Comparison of ENCODE assay signal across 29 cellular contexts in genomic region chr1:54814148-54814498, GRCh38. TPM values are rescaled to one million over a fixed set of nuclear protein-coding genes. Genes with fewer than 3 reads are reported as not detected.
DNase-seq lines count a peak whose midpoint lies in the region; ATAC-seq, FAIRE-seq and TF ChIP-seq lines count a peak whose summit lies in the region.
"Had no signal": no experiment of that assay in that cellular context is flagged by ENCODE, and none has a peak within 500 bp of the region (broad histone marks: within the 10 kb centered on the region; RNA-seq: fewer than 3 reads in every experiment).

No MANE protein-coding gene starts in this region.

- H3F3A ChIP-seq in GM23338 (replicated peaks; ENCODE audit: low read depth) = no peaks in the 10 kb centered on the region; the same call in 1 of the 2 replicates

- H3K27ac Mint-ChIP-seq in GM23338 = no peak overlapping the region
- peak overlapping the region; percentile 84 for H3K27ac Mint-ChIP-seq in activated CD8-positive, alpha-beta memory T cell treated with anti-CD3 and anti-CD28 coated beads, Interleukin-2, amount 10 ng/mL, durations not matched to agents 7 days and 5 days
- H3K27ac Mint-ChIP-seq in activated CD4-positive, alpha-beta memory T cell treated with anti-CD3 and anti-CD28 coated beads, Interleukin-2, amount 10 ng/mL, durations not matched to agents 7 days and 5 days = no peak overlapping the region
- no peak overlapping the region for H3K27ac Mint-ChIP-seq in glutamatergic neuron (ENCODE audit: unreplicated experiment)
- H3K27ac Mint-ChIP-seq: stimulated activated naive CD8-positive, alpha-beta T cell treated with anti-CD3 and anti-CD28 coated beads, Interleukin-15, Interleukin-2, amounts not matched to agents 100 ng/mL and 50 ng/mL, for 24 hours had no signal

- no peaks in the 10 kb centered on the region for H4K20me1 ChIP-seq in GM23338 (replicated peaks; ENCODE audit: insufficient read depth)
- H4K20me1 ChIP-seq: BLaER1 treated with 17β-estradiol and CSF1 and Interleukin-3, amounts not matched to agents 10 nM and 100 nM had no signal

- WGBS in small intestine, 3 donors = 28 to 53% (median 46%) methylated on average over 10 of the region's 10 CpGs

- no peak for FAIRE-seq in small intestine (lab: Jason Lieb, UNC)

- H2AFZ ChIP-seq in GM23338 = peak overlapping the region; percentile 92; the same call in 1 of the 2 replicates

- DNase-seq in GM23338 (ENCODE audit: low spot score) = no peak
- DNase-seq in activated CD8-positive, alpha-beta memory T cell treated with anti-CD3 and anti-CD28 coated beads, Interleukin-2, amount 10 ng/mL, durations not matched to agents 7 days and 5 days = no peak
- DNase-seq in islet precursor cell = peak; percentile 16
- peak; percentile 94 for DNase-seq in small intestine
- no peak for DNase-seq in activated CD4-positive, alpha-beta memory T cell treated with anti-CD3 and anti-CD28 coated beads, Interleukin-2, amount 10 ng/mL, durations not matched to agents 7 days and 5 days
- DNase-seq in inferior parietal cortex (ENCODE audit: extremely low spot score) = no peak
- DNase-seq in HPDE6-E6E7 (ENCODE audit: extremely low spot score) = no peak
- no peak for DNase-seq in glutamatergic neuron
- DNase-seq: ACHN; activated CD4-positive, alpha-beta T cell treated with anti-CD3 and anti-CD28 coated beads, Interleukin-2, amount 50 U/mL, for 1 hour; activated gamma-delta T cell treated with Interleukin-2 at 50 U/mL for 16 hours; brain microvascular endothelial cell; Calu3; cortex of kidney; EL; GOT3; NCI-H1436; NCI-H2107; nucleus accumbens; SK-N-SH; spleen; stimulated activated CD4-positive, alpha-beta T cell treated with anti-CD3 and anti-CD28 coated beads, Interleukin-4, amount 100 ng/mL, for 4 hours; T-helper 2 cell; upper lobe of left lung had no signal

- H3K36me3 Mint-ChIP-seq in GM23338 (ENCODE audit: low read depth) (no peaks in the 10 kb centered on the region), glutamatergic neuron (ENCODE audit: unreplicated experiment) (no peaks in the 10 kb centered on the region)
- H3K36me3 Mint-ChIP-seq in activated CD8-positive, alpha-beta memory T cell treated with anti-CD3 and anti-CD28 coated beads, Interleukin-2, amount 10 ng/mL, durations not matched to agents 7 days and 5 days = no peaks in the 10 kb centered on the region
- H3K36me3 Mint-ChIP-seq in activated CD4-positive, alpha-beta memory T cell treated with anti-CD3 and anti-CD28 coated beads, Interleukin-2, amount 10 ng/mL, durations not matched to agents 7 days and 5 days (ENCODE audit: low read depth) = no peaks in the 10 kb centered on the region

- peak; percentile 34 for ATAC-seq in GM23338
- ATAC-seq in activated CD8-positive, alpha-beta memory T cell treated with anti-CD3 and anti-CD28 coated beads, Interleukin-2, amount 10 ng/mL, durations not matched to agents 7 days and 5 days = no peak

- POLR2A ChIA-PET in activated CD4-positive, alpha-beta memory T cell treated with anti-CD3 and anti-CD28 coated beads, Interleukin-2, amount 10 ng/mL, durations not matched to agents 7 days and 5 days (lab: Charles Lee) = interaction anchor here (1.0 to 1.8 kb wide), 3 partner anchors 10 to 72 kb away, joined by 5 to 6 read pairs (median 6); partner anchors contain the start of gene DHCR24

- no peaks in the 10 kb centered on the region for H3K36me3 ChIP-seq in GM23338 (ENCODE audit: insufficient read depth)
- H3K36me3 ChIP-seq in small intestine (ENCODE audit: control insufficient read depth in 2 of 2, insufficient read depth in 2 of 2, low read length in 2 of 2) = no peaks in the 10 kb centered on the region
- H3K36me3 ChIP-seq: BLaER1 treated with 17β-estradiol and CSF1 and Interleukin-3, amounts not matched to agents 10 nM and 100 nM; brain microvascular endothelial cell; spleen; upper lobe of left lung had no signal

- H3K4me1 ChIP-seq in GM23338 (ENCODE audit: insufficient read depth) (peaks cover 25% of the 10 kb centered on the region), small intestine (ENCODE audit: control insufficient read depth in 2 of 2, insufficient read depth in 1 of 2, low read depth in 1 of 2, low read length in 1 of 2) (peaks cover 0 to 6% of the 10 kb centered on the region in 2 donors)
- H3K4me1 ChIP-seq: upper lobe of left lung had no signal

- H3K4me3 ChIP-seq in GM23338 = peak overlapping the region; percentile 41
- peak overlapping the region in 1 of 2 donors; percentile 29 for H3K4me3 ChIP-seq in small intestine (ENCODE audit: low read depth in 1 of 2, low read length in 2 of 2)
- H3K4me3 ChIP-seq: BLaER1 treated with 17β-estradiol and CSF1 and Interleukin-3, amounts not matched to agents 10 nM and 100 nM; spleen; upper lobe of left lung had no signal

- H3K4me1 Mint-ChIP-seq in GM23338 = peaks cover 47% of the 10 kb centered on the region
- peaks cover 65% of the 10 kb centered on the region for H3K4me1 Mint-ChIP-seq in activated CD8-positive, alpha-beta memory T cell treated with anti-CD3 and anti-CD28 coated beads, Interleukin-2, amount 10 ng/mL, durations not matched to agents 7 days and 5 days
- peaks cover 51% of the 10 kb centered on the region for H3K4me1 Mint-ChIP-seq in activated CD4-positive, alpha-beta memory T cell treated with anti-CD3 and anti-CD28 coated beads, Interleukin-2, amount 10 ng/mL, durations not matched to agents 7 days and 5 days
- peaks cover 4% of the 10 kb centered on the region for H3K4me1 Mint-ChIP-seq in glutamatergic neuron (ENCODE audit: low read depth, unreplicated experiment)

- H3K79me2 ChIP-seq in GM23338 (replicated peaks; ENCODE audit: insufficient read depth) = no peaks in the 10 kb centered on the region

- H3K27me3 ChIP-seq in GM23338 (ENCODE audit: insufficient read depth) = no peaks in the 10 kb centered on the region
- H3K27me3 ChIP-seq in small intestine (ENCODE audit: control insufficient read depth in 2 of 2, insufficient read depth in 2 of 2, low read length in 2 of 2) = no peaks in the 10 kb centered on the region
- H3K27me3 ChIP-seq: BLaER1 treated with 17β-estradiol and CSF1 and Interleukin-3, amounts not matched to agents 10 nM and 100 nM; brain microvascular endothelial cell; upper lobe of left lung had no signal

- H3K9me3 ChIP-seq in small intestine (ENCODE audit: control insufficient read depth, low read depth) = no peaks in the 10 kb centered on the region
- H3K9me3 ChIP-seq: BLaER1 treated with 17β-estradiol and CSF1 and Interleukin-3, amounts not matched to agents 10 nM and 100 nM; SK-N-SH; spleen; upper lobe of left lung had no signal

- CTCF ChIA-PET in activated CD8-positive, alpha-beta memory T cell treated with anti-CD3 and anti-CD28 coated beads, Interleukin-2, amount 10 ng/mL, durations not matched to agents 7 days and 5 days (lab: Charles Lee) = interaction anchor here (1.0 to 3.6 kb wide), 6 partner anchors 9 to 142 kb away, joined by 3 to 30 read pairs (median 4); partner anchors contain the start of genes DHCR24 and TTC22
- CTCF ChIA-PET in activated CD4-positive, alpha-beta memory T cell treated with anti-CD3 and anti-CD28 coated beads, Interleukin-2, amount 10 ng/mL, durations not matched to agents 7 days and 5 days (lab: Charles Lee) = interaction anchor here (0.7 to 7.0 kb wide), 4 partner anchors 14 to 182 kb away, joined by 3 to 49 read pairs (median 3); partner anchors contain the start of gene TTC22

- H3K27ac ChIP-seq in GM23338 (ENCODE audit: low read depth) (no peak overlapping the region), small intestine (ENCODE audit: low read depth in 1 of 2, low read length in 1 of 2) (peak overlapping the region; percentile 64 to 86)
- H3K27ac ChIP-seq: BLaER1 treated with 17β-estradiol and CSF1 and Interleukin-3, amounts not matched to agents 10 nM and 100 nM; brain microvascular endothelial cell; spleen; upper lobe of left lung; VCaP had no signal

- peak overlapping the region; percentile 66 for H3K4me2 ChIP-seq in GM23338
- H3K4me2 ChIP-seq: BLaER1 treated with 17β-estradiol and CSF1 and Interleukin-3, amounts not matched to agents 10 nM and 100 nM; SK-N-SH had no signal

- H3K9me3 Mint-ChIP-seq in GM23338 (no peaks in the 10 kb centered on the region), glutamatergic neuron (ENCODE audit: unreplicated experiment) (no peaks in the 10 kb centered on the region)
- no peaks in the 10 kb centered on the region for H3K9me3 Mint-ChIP-seq in activated CD8-positive, alpha-beta memory T cell treated with anti-CD3 and anti-CD28 coated beads, Interleukin-2, amount 10 ng/mL, durations not matched to agents 7 days and 5 days (ENCODE audit: low read depth)
- H3K9me3 Mint-ChIP-seq in activated CD4-positive, alpha-beta memory T cell treated with anti-CD3 and anti-CD28 coated beads, Interleukin-2, amount 10 ng/mL, durations not matched to agents 7 days and 5 days = no peaks in the 10 kb centered on the region
- H3K9me3 Mint-ChIP-seq: stimulated activated naive CD8-positive, alpha-beta T cell treated with anti-CD3 and anti-CD28 coated beads, Interleukin-15, Interleukin-2, amounts not matched to agents 100 ng/mL and 50 ng/mL, for 24 hours had no signal

- H3K27me3 Mint-ChIP-seq in GM23338 (ENCODE audit: insufficient read depth, low read depth, poor library complexity) (peaks cover 18% of the 10 kb centered on the region), glutamatergic neuron (ENCODE audit: unreplicated experiment) (peaks cover 2% of the 10 kb centered on the region)
- H3K27me3 Mint-ChIP-seq in activated CD8-positive, alpha-beta memory T cell treated with anti-CD3 and anti-CD28 coated beads, Interleukin-2, amount 10 ng/mL, durations not matched to agents 7 days and 5 days = no peaks in the 10 kb centered on the region
- peaks cover 4% of the 10 kb centered on the region for H3K27me3 Mint-ChIP-seq in activated CD4-positive, alpha-beta memory T cell treated with anti-CD3 and anti-CD28 coated beads, Interleukin-2, amount 10 ng/mL, durations not matched to agents 7 days and 5 days
- H3K27me3 Mint-ChIP-seq: stimulated activated naive CD8-positive, alpha-beta T cell treated with anti-CD3 and anti-CD28 coated beads, Interleukin-15, Interleukin-2, amounts not matched to agents 100 ng/mL and 50 ng/mL, for 24 hours had no signal

- H3K4me3 Mint-ChIP-seq in GM23338 = 0 out of 3 replicates have a peak overlapping the region, but pooled peaks have one; percentile 2
- no peak overlapping the region for H3K4me3 Mint-ChIP-seq in activated CD8-positive, alpha-beta memory T cell treated with anti-CD3 and anti-CD28 coated beads, Interleukin-2, amount 10 ng/mL, durations not matched to agents 7 days and 5 days
- no peak overlapping the region for H3K4me3 Mint-ChIP-seq in activated CD4-positive, alpha-beta memory T cell treated with anti-CD3 and anti-CD28 coated beads, Interleukin-2, amount 10 ng/mL, durations not matched to agents 7 days and 5 days
- no peak overlapping the region for H3K4me3 Mint-ChIP-seq in glutamatergic neuron (ENCODE audit: unreplicated experiment)
- H3K4me3 Mint-ChIP-seq: stimulated activated naive CD8-positive, alpha-beta T cell treated with anti-CD3 and anti-CD28 coated beads, Interleukin-15, Interleukin-2, amounts not matched to agents 100 ng/mL and 50 ng/mL, for 24 hours had no signal

- H3K9me2 ChIP-seq in GM23338 (ENCODE audit: insufficient read depth) = peaks cover 4% of the 10 kb centered on the region; the same call in 1 of the 2 replicates
- H3K9me2 ChIP-seq: SK-N-SH had no signal

- no peak for TF ChIP-seq CTCF in GM23338 (conservative IDR thresholded peaks at IDR 0.05; ENCODE audit: low read depth in 2 of 2)
- no peak for TF ChIP-seq CTCF in glutamatergic neuron (IDR thresholded peaks at IDR 0.05; ENCODE audit: partially characterized antibody, unreplicated experiment)

RNA-seq across cellular contexts. Expression of gene TTC22, which starts 13.0 kb away (rescaled TPM):
- 1.7 and 2.5 TPM in 2 replicates for total RNA-seq in GM23338 (2014; rRNA removed; shearing (Covaris generic))
- polyA plus RNA-seq in GM23338 (2016; fragmentation: Nextera tagmentation; extraction: Ambion mirVana) (0.85 and 1.2 TPM in 2 replicates), small intestine (10 to 100 TPM; 10.7 to 27.5 (median 20.0) TPM)
- 10 to 100 TPM in 1 of 2 experiments, 1 to 10 TPM in 1; 9.1 to 17.9 TPM for total RNA-seq in activated CD8-positive, alpha-beta memory T cell treated with anti-CD3 and anti-CD28 coated beads, Interleukin-2, amount 10 ng/mL, durations not matched to agents 7 days and 5 days
- 10 to 100 TPM; 19.8 to 20.9 TPM for total RNA-seq in activated CD4-positive, alpha-beta memory T cell treated with anti-CD3 and anti-CD28 coated beads, Interleukin-2, amount 10 ng/mL, durations not matched to agents 7 days and 5 days
- total RNA-seq in glutamatergic neuron (ENCODE audit: unreplicated experiment) = not detected
- total RNA-seq: fibroblast of lung, NCI-H460 had no signal
- polyA plus RNA-seq: fibroblast of lung, SK-N-SH had no signal

RNA-seq across cellular contexts. Expression of gene PARS2, which starts 49.8 kb away (rescaled TPM):
- 13.6 and 14.8 TPM in 2 replicates for total RNA-seq in GM23338 (2014; rRNA removed; shearing (Covaris generic))
- polyA plus RNA-seq in GM23338 (2016; fragmentation: Nextera tagmentation; extraction: Ambion mirVana) (5.9 and 6.5 TPM in 2 replicates), small intestine (1 to 10 TPM; 2.5 to 4.8 (median 3.0) TPM)
- total RNA-seq in activated CD8-positive, alpha-beta memory T cell treated with anti-CD3 and anti-CD28 coated beads, Interleukin-2, amount 10 ng/mL, durations not matched to agents 7 days and 5 days = 1 to 10 TPM; 5.0 to 6.4 TPM
- total RNA-seq in activated CD4-positive, alpha-beta memory T cell treated with anti-CD3 and anti-CD28 coated beads, Interleukin-2, amount 10 ng/mL, durations not matched to agents 7 days and 5 days = 1 to 10 TPM; 3.3 to 4.0 TPM
- total RNA-seq in glutamatergic neuron (ENCODE audit: unreplicated experiment) = 4.2 TPM

Comparison
In these comparisons a context has a peak if more than half of its experiments do, and no peak if none do; other contexts are left out.
1. DNase-seq: peak in islet precursor cell (single experiment) and small intestine (single experiment); none in GM23338 (single experiment), activated CD8-positive, alpha-beta memory T cell treated with anti-CD3 and anti-CD28 coated beads, Interleukin-2, amount 10 ng/mL, durations not matched to agents 7 days and 5 days (single experiment), activated CD4-positive, alpha-beta memory T cell treated with anti-CD3 and anti-CD28 coated beads, Interleukin-2, amount 10 ng/mL, durations not matched to agents 7 days and 5 days (single experiment), inferior parietal cortex (single experiment), HPDE6-E6E7 (single experiment) and glutamatergic neuron (single experiment).